12 cellular contexts compared by ENCODE assay signal in the genomic region with DNA sequence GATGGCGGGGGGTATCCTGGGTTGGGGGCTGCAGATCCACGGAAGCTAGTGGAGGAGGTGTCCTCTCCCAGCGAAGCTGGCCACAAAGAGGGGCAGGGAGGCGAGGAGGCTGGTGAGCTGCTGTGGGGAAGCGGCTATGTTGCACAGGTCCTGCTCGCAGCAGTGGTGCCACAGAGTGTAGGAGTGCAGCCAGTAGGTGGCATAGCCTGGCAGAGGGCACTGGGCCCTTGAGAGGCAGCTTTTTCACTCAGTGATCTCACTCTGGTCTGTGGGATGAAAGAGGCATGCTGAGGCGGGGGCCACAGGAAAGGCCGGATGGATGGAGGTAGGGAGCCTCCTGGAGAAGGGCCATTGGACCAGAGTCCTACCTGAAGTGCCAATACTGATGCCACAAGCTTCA. TPM values are rescaled to one million over a fixed set of nuclear protein-coding genes. Genes with fewer than 3 reads are reported as not detected.
DNase-seq lines count a peak whose midpoint lies in the region; ATAC-seq lines count a peak whose summit lies in the region.
"Had no signal": no experiment of that assay in that cellular context is flagged by ENCODE, and none has a peak within 500 bp of the region (broad histone marks: within the 10 kb centered on the region; RNA-seq: fewer than 3 reads in every experiment).

No MANE protein-coding gene starts in this region.

- no peaks in the 10 kb centered on the region for H3K9me3 Mint-ChIP-seq in stimulated activated naive CD8-positive, alpha-beta T cell treated with anti-CD3 and anti-CD28 coated beads, Interleukin-15, amount 100 ng/mL, for 72 hours

- in situ Hi-C loops in SK-MEL-5 (cut with HindIII; ENCODE audit: low pct_unique_long_range_greater_than_20kb, low sequenced_read_pairs): no loop called here

- ATAC-seq in stimulated activated naive CD8-positive, alpha-beta T cell treated with anti-CD3 and anti-CD28 coated beads, Interleukin-15, amount 100 ng/mL, for 72 hours: peak; percentile 64
- no peak for ATAC-seq in stimulated activated naive CD8-positive, alpha-beta T cell treated with anti-CD3 and anti-CD28 coated beads, Interleukin-15, Interleukin-2, amounts not matched to agents 100 U/mL and 50 U/mL, for 24 hours
- ATAC-seq in left ventricle myocardium superior: peak; percentile 70
- ATAC-seq in HG02798 (IDR thresholded peaks at IDR 0.05; ENCODE audit: poor library complexity, unreplicated experiment): no peak
- no peak for ATAC-seq in GM21423 (IDR thresholded peaks at IDR 0.05; ENCODE audit: unreplicated experiment)

- H3K4me1 Mint-ChIP-seq in stimulated activated naive CD8-positive, alpha-beta T cell treated with anti-CD3 and anti-CD28 coated beads, Interleukin-15, amount 100 ng/mL, for 72 hours: peaks cover 14% of the 10 kb centered on the region

- peaks cover 7% of the 10 kb centered on the region for H3K27me3 Mint-ChIP-seq in stimulated activated naive CD8-positive, alpha-beta T cell treated with anti-CD3 and anti-CD28 coated beads, Interleukin-15, amount 100 ng/mL, for 72 hours

- intact Hi-C loops in left ventricle myocardium superior (cut with micrococcal nuclease): no loop called here

- no peak overlapping the region for H3K4me3 Mint-ChIP-seq in stimulated activated naive CD8-positive, alpha-beta T cell treated with anti-CD3 and anti-CD28 coated beads, Interleukin-15, amount 100 ng/mL, for 72 hours

- DNase-seq in stimulated activated naive CD8-positive, alpha-beta T cell treated with anti-CD3 and anti-CD28 coated beads, Interleukin-15, amount 100 ng/mL, for 72 hours: no peak
- DNase-seq in stimulated activated naive CD8-positive, alpha-beta T cell treated with anti-CD3 and anti-CD28 coated beads, Interleukin-15, Interleukin-2, amounts not matched to agents 100 U/mL and 50 U/mL, for 24 hours: no peak
- DNase-seq in SK-MEL-5 (ENCODE audit: low read depth, low spot score) (peak; percentile 17), left ventricle myocardium superior (no peak), islet precursor cell (no peak), NCI-H226 (no peak)
- DNase-seq: anterior cingulate cortex, glutamatergic neuron, NCI-H2107 had no signal

- no peak overlapping the region for H3K27ac Mint-ChIP-seq in stimulated activated naive CD8-positive, alpha-beta T cell treated with anti-CD3 and anti-CD28 coated beads, Interleukin-15, amount 100 ng/mL, for 72 hours

RNA-seq across cellular contexts. Expression of a gene that starts 2.9 kb away (rescaled TPM):
- not detected in 2 replicates for total RNA-seq in SK-MEL-5 (2014; rRNA removed; shearing (Covaris generic))
- not detected in 2 replicates for polyA plus RNA-seq in SK-MEL-5 (2015; cell fraction: cytosol; rRNA removed)
- not detected in 2 replicates for polyA plus RNA-seq in SK-MEL-5 (2015; cell fraction: nucleus; rRNA removed)
- not detected for total RNA-seq in left ventricle myocardium superior
- total RNA-seq: progenitor cell of endocrine pancreas had no signal

RNA-seq across cellular contexts. Expression of a gene that starts 5.6 kb away (rescaled TPM):
- total RNA-seq in SK-MEL-5 (2014; rRNA removed; shearing (Covaris generic)): not detected in 2 replicates
- not detected in 2 replicates for polyA plus RNA-seq in SK-MEL-5 (2015; cell fraction: cytosol; rRNA removed)
- not detected in 2 replicates for polyA plus RNA-seq in SK-MEL-5 (2015; cell fraction: nucleus; rRNA removed)
- not detected for total RNA-seq in left ventricle myocardium superior
- total RNA-seq: progenitor cell of endocrine pancreas had no signal

RNA-seq across cellular contexts. Expression of a gene that starts 9.2 kb away (rescaled TPM):
- total RNA-seq in SK-MEL-5 (2014; rRNA removed; shearing (Covaris generic)): 53.0 and 55.0 TPM in 2 replicates
- 33.3 and 36.5 TPM in 2 replicates for polyA plus RNA-seq in SK-MEL-5 (2015; cell fraction: cytosol; rRNA removed)
- polyA plus RNA-seq in SK-MEL-5 (2015; cell fraction: nucleus; rRNA removed): 133 and 150 TPM in 2 replicates
- total RNA-seq in left ventricle myocardium superior: 29.0 TPM

RNA-seq across cellular contexts. Expression of a gene that starts 9.2 kb away (rescaled TPM):
- not detected in 2 replicates for total RNA-seq in SK-MEL-5 (2014; rRNA removed; shearing (Covaris generic))
- not detected in 2 replicates for polyA plus RNA-seq in SK-MEL-5 (2015; cell fraction: cytosol; rRNA removed)
- not detected in 2 replicates for polyA plus RNA-seq in SK-MEL-5 (2015; cell fraction: nucleus; rRNA removed)
- total RNA-seq in left ventricle myocardium superior: not detected

RNA-seq across cellular contexts. Expression of a gene that starts 10.9 kb away (rescaled TPM):
- not detected in 2 replicates for total RNA-seq in SK-MEL-5 (2014; rRNA removed; shearing (Covaris generic))
- not detected in 2 replicates for polyA plus RNA-seq in SK-MEL-5 (2015; cell fraction: cytosol; rRNA removed)
- polyA plus RNA-seq in SK-MEL-5 (2015; cell fraction: nucleus; rRNA removed): not detected in 2 replicates
- 0.52 TPM for total RNA-seq in left ventricle myocardium superior
- total RNA-seq: progenitor cell of endocrine pancreas had no signal

Comparison
In these comparisons a context has a peak if more than half of its experiments do, and no peak if none do; other contexts are left out.
1. ATAC-seq: peak in stimulated activated naive CD8-positive, alpha-beta T cell treated with anti-CD3 and anti-CD28 coated beads, Interleukin-15, amount 100 ng/mL, for 72 hours (single experiment) and left ventricle myocardium superior (single experiment); none in stimulated activated naive CD8-positive, alpha-beta T cell treated with anti-CD3 and anti-CD28 coated beads, Interleukin-15, Interleukin-2, amounts not matched to agents 100 U/mL and 50 U/mL, for 24 hours (single experiment), HG02798 (single experiment) and GM21423 (single experiment).